ENCODE assay signal across 3 cellular contexts in genomic region chr17:61317779-61318178, GRCh38.
TF ChIP-seq lines count a peak whose summit lies in the region.

No MANE protein-coding gene starts in this region.

TF ChIP-seq in GM23338, 12 proteins besides CTCF, POLR2A, EP300 and RAD21 (continued from another document and continues in another):
- TF ChIP-seq ETS1 (IDR thresholded peaks at IDR 0.05): no peak
- no peak for TF ChIP-seq REST (IDR thresholded peaks at IDR 0.05; ENCODE audit: unreplicated experiment)
- TF ChIP-seq STAT1 (IDR thresholded peaks at IDR 0.05; ENCODE audit: unreplicated experiment): no peak
- TF ChIP-seq JUNB (IDR thresholded peaks at IDR 0.05; ENCODE audit: unreplicated experiment): no peak
- no peak for TF ChIP-seq EZH2 (IDR thresholded peaks at IDR 0.05; ENCODE audit: low read depth, unreplicated experiment)
- no peak for TF ChIP-seq CREB1 (CRISPR knock-in tag; IDR thresholded peaks at IDR 0.05; ENCODE audit: low read depth)

TF ChIP-seq in WTC11, 78 proteins besides CTCF, POLR2A, EP300 and RAD21:
- TF ChIP-seq ZBTB43 (CRISPR knock-in tag; IDR thresholded peaks at IDR 0.05) (no peak), TEAD4 (CRISPR knock-in tag; IDR thresholded peaks at IDR 0.05) (no peak), ZNF423 (CRISPR knock-in tag; IDR thresholded peaks at IDR 0.05) (no peak), CREM (CRISPR knock-in tag; IDR thresholded peaks at IDR 0.05) (no peak), E2F1 (CRISPR knock-in tag; IDR thresholded peaks at IDR 0.05) (no peak)

TF ChIP-seq in HepG2, 621 proteins besides CTCF, POLR2A, EP300 and RAD21 (continued from another document and continues in another):
- TF ChIP-seq ZSCAN5A (CRISPR knock-in tag; IDR thresholded peaks at IDR 0.05; ENCODE audit: borderline replicate concordance) (no peak), ZNF644 (CRISPR knock-in tag; IDR thresholded peaks at IDR 0.05; ENCODE audit: low read depth) (no peak), NR0B2 (CRISPR knock-in tag; IDR thresholded peaks at IDR 0.05) (no peak), SIX1 (CRISPR knock-in tag; IDR thresholded peaks at IDR 0.05; ENCODE audit: borderline replicate concordance) (no peak), ZFP1 (CRISPR knock-in tag; IDR thresholded peaks at IDR 0.05) (no peak), NFIC (IDR thresholded peaks at IDR 0.05; ENCODE audit: low read length) (no peak), NFKBIZ (CRISPR knock-in tag; IDR thresholded peaks at IDR 0.05) (no peak), KDM6A (CRISPR knock-in tag; IDR thresholded peaks at IDR 0.05; ENCODE audit: low read depth) (no peak), AKAP8 (CRISPR knock-in tag; IDR thresholded peaks at IDR 0.05) (no peak), ZNF747 (CRISPR knock-in tag; IDR thresholded peaks at IDR 0.05; ENCODE audit: borderline replicate concordance) (no peak), ZBTB42 (CRISPR knock-in tag; IDR thresholded peaks at IDR 0.05) (no peak), ZSCAN30 (CRISPR knock-in tag; IDR thresholded peaks at IDR 0.05) (no peak), ZNF703 (CRISPR knock-in tag; IDR thresholded peaks at IDR 0.05; ENCODE audit: borderline replicate concordance) (no peak), ZNF224 (CRISPR knock-in tag; IDR thresholded peaks at IDR 0.05) (no peak), ZIK1 (CRISPR knock-in tag; IDR thresholded peaks at IDR 0.05; ENCODE audit: borderline replicate concordance, low read depth) (no peak), ZNF235 (CRISPR knock-in tag; IDR thresholded peaks at IDR 0.05; ENCODE audit: borderline replicate concordance) (no peak), ZHX2 (IDR thresholded peaks at IDR 0.05; ENCODE audit: low read depth) (no peak), ZHX2 (CRISPR knock-in tag; IDR thresholded peaks at IDR 0.05; ENCODE audit: borderline replicate concordance) (no peak), SOX13 (IDR thresholded peaks at IDR 0.05) (no peak), SOX13 (CRISPR knock-in tag; conservative IDR thresholded peaks at IDR 0.05 in 1 of 2, IDR thresholded peaks at IDR 0.05 in 1 of 2) (no peak), SMC3 (IDR thresholded peaks at IDR 0.05; ENCODE audit: low read length) (0 out of 2 replicates have a peak, but pooled peaks have one; percentile 22), SMAD1 (CRISPR knock-in tag; IDR thresholded peaks at IDR 0.05; ENCODE audit: borderline replicate concordance, low read depth) (no peak), ZNF207 (IDR thresholded peaks at IDR 0.05; ENCODE audit: borderline replicate concordance) (no peak), NR2F2 (IDR thresholded peaks at IDR 0.05; ENCODE audit: borderline replicate concordance, low read depth) (no peak), ZNF282 (IDR thresholded peaks at IDR 0.05; ENCODE audit: partially characterized antibody) (no peak), HINFP (CRISPR knock-in tag; IDR thresholded peaks at IDR 0.05; ENCODE audit: low read depth) (no peak), ARID2 (CRISPR knock-in tag; IDR thresholded peaks at IDR 0.05; ENCODE audit: borderline replicate concordance) (no peak), ZNF562 (CRISPR knock-in tag; IDR thresholded peaks at IDR 0.05; ENCODE audit: borderline replicate concordance) (no peak), ZFP91 (CRISPR knock-in tag; IDR thresholded peaks at IDR 0.05; ENCODE audit: borderline replicate concordance) (peak; percentile 57; the same call in 1 of the 2 replicates), E2F1 (CRISPR knock-in tag; IDR thresholded peaks at IDR 0.05) (no peak), NFE2L2 (IDR thresholded peaks at IDR 0.05; ENCODE audit: low read length) (no peak), ZC3H13 (CRISPR knock-in tag; IDR thresholded peaks at IDR 0.05) (no peak), NONO (IDR thresholded peaks at IDR 0.05) (no peak), NONO (CRISPR knock-in tag; conservative IDR thresholded peaks at IDR 0.05) (no peak), CEBPB (IDR thresholded peaks at IDR 0.05; ENCODE audit: borderline replicate concordance, low read depth, low read length) (no peak), TRIM24 (CRISPR knock-in tag; IDR thresholded peaks at IDR 0.05) (no peak), ZNF230 (CRISPR knock-in tag; IDR thresholded peaks at IDR 0.05) (no peak), ZMYM3 (CRISPR knock-in tag; IDR thresholded peaks at IDR 0.05) (no peak), ZNF552 (CRISPR knock-in tag; IDR thresholded peaks at IDR 0.05; ENCODE audit: borderline replicate concordance) (no peak), ZNF10 (CRISPR knock-in tag; IDR thresholded peaks at IDR 0.05; ENCODE audit: borderline replicate concordance, low read depth) (no peak), ZNF414 (CRISPR knock-in tag; IDR thresholded peaks at IDR 0.05) (no peak), ZNF605 (CRISPR knock-in tag; IDR thresholded peaks at IDR 0.05) (no peak), NPAS2 (CRISPR knock-in tag; IDR thresholded peaks at IDR 0.05; ENCODE audit: borderline replicate concordance) (no peak), SNAPC5 (CRISPR knock-in tag; IDR thresholded peaks at IDR 0.05; ENCODE audit: borderline replicate concordance) (no peak), STAT6 (CRISPR knock-in tag; IDR thresholded peaks at IDR 0.05; ENCODE audit: borderline replicate concordance) (no peak), MED8 (CRISPR knock-in tag; IDR thresholded peaks at IDR 0.05; ENCODE audit: insufficient replicate concordance) (no peak), PHF20 (CRISPR knock-in tag; IDR thresholded peaks at IDR 0.05) (no peak), ZNF740 (CRISPR knock-in tag; IDR thresholded peaks at IDR 0.05) (peak; percentile 31; the same call in 1 of the 2 replicates)
